Comparison of ENCODE assay signal across 10 cellular contexts in the genomic region with DNA sequence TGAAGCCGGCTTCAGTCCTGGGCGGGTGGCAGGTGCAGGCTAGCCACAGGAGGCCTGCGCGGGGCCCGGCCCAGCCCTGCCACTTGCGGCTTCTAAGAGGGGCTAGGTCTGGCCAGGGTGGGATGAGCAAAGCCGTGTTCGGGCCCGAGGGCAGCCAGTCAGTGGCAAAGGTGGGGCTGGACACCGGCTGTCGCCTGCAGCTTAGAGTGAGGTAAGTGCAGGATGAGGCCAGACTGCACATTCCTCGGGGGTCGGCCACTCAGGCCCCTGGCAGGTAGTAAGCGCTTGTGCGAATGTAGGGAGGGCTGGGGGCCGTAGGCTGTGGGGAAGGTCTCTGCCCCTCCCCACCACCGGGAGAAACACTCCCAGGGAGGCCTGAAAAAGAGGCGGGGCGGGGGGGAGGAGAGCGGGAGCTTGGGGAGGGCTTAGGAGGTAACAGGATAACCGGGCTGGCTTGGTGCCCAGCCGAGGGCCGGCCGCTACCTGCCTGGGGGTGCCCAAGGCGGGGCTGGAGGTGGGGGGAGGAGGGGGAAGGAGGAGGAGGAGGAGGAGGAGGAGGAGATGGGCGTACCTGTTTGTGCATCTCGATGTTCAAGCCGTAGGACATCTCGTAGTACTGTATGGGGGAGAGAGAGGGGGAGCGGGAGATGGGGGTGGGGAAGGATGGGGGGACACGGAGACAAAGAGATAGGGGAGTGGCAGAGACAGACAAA. TPM values are rescaled to one million over a fixed set of nuclear protein-coding genes. Genes with fewer than 3 reads are reported as not detected.
A peak's percentile ranks its signal among the peaks of the same experiment; 100 is the strongest.
DNase-seq lines count a peak whose midpoint lies in the region; ATAC-seq, FAIRE-seq and TF ChIP-seq lines count a peak whose summit lies in the region.
"Had no signal": no experiment of that assay in that cellular context is flagged by ENCODE, and none has a peak within 500 bp of the region (broad histone marks: within the 10 kb centered on the region; RNA-seq: fewer than 3 reads in every experiment).

No MANE protein-coding gene starts in this region.

- CTCF ChIA-PET in A549 (lab: Yijun Ruan, JAX): interaction anchor here (2.5 to 3.6 kb wide), 2 partner anchors 16 to 20 kb away, joined by 6 to 14 read pairs; no protein-coding TSS in a partner anchor

- POLR2A ChIA-PET in A549 (lab: Yijun Ruan, JAX): interaction anchor here (1.0 kb wide), 1 partner anchor 20 kb away, joined by 9 read pairs; no protein-coding TSS in a partner anchor

- no peak for TF ChIP-seq EP300 in A549 (IDR thresholded peaks at IDR 0.05)

- TF ChIP-seq POLR2A in A549 (IDR thresholded peaks at IDR 0.05; ENCODE audit: low read length): no peak
- TF ChIP-seq POLR2A in adrenal gland (IDR thresholded peaks at IDR 0.05): no peak

- intact Hi-C loops in adrenal gland (cut with DNase I): no loop called here

- H3K4me1 ChIP-seq in A549 (peaks cover 68% of the 10 kb centered on the region), adrenal gland (replicated peaks in 1 of 2) (peaks cover 41 to 59% of the 10 kb centered on the region in 2 donors), lung (ENCODE audit: control insufficient read depth in 2 of 2, insufficient read depth in 2 of 2, low read length in 2 of 2) (peaks cover 0 to 12% of the 10 kb centered on the region in 2 donors)

- TF ChIP-seq RAD21 in A549 (conservative IDR thresholded peaks at IDR 0.05 in 1 of 2, IDR thresholded peaks at IDR 0.05 in 1 of 2): no peak

- peak overlapping the region; percentile 95 for H3K4me2 ChIP-seq in A549

- peak; percentile 41 to 51; a peak in 5 of 6 replicates for ATAC-seq in A549
- ATAC-seq in lung (ENCODE audit: insufficient read depth, low FRiP score): no peak
- no peak for ATAC-seq in GM21529 (IDR thresholded peaks at IDR 0.05; ENCODE audit: unreplicated experiment)
- ATAC-seq: stimulated activated memory B cell treated with anti-CD40 and anti-IgM and Interleukin-4, amounts not matched to agents 10 μg/mL and 1 μg/mL and 100 μg/mL, for 72 hours had no signal

- H3K27me3 ChIP-seq in adrenal gland: no peaks in the 10 kb centered on the region
- H3K27me3 ChIP-seq in lung (ENCODE audit: control insufficient read depth, insufficient read depth): no peaks in the 10 kb centered on the region

- no peak for TF ChIP-seq CTCF in A549 (IDR thresholded peaks at IDR 0.05)
- no peak for TF ChIP-seq CTCF in adrenal gland (IDR thresholded peaks at IDR 0.05)
- TF ChIP-seq CTCF in lung (IDR thresholded peaks at IDR 0.05; ENCODE audit: control extremely low read depth, extremely low read depth): no peak
- TF ChIP-seq CTCF in GM10266 (IDR thresholded peaks at IDR 0.05; ENCODE audit: control insufficient read depth, insufficient read depth, low read depth, missing control alignments): no peak

- 37% methylated on average over 12 of the region's 31 CpGs for whole genome bisulfite sequencing in A549 (ENCODE audit: missing lambda C conversion rate)
- 31 to 70% (median 50%) methylated on average over 11 to 31 of the region's 31 CpGs for WGBS in adrenal gland, 4 donors
- 59 to 78% methylated on average over 29 to 31 of the region's 31 CpGs for WGBS in lung, 2 donors

- H3K36me3 ChIP-seq in adrenal gland (replicated peaks in 1 of 2): peaks cover 0 to 59% of the 10 kb centered on the region in 2 donors
- peaks cover 9 to 56% of the 10 kb centered on the region in 2 donors for H3K36me3 ChIP-seq in lung (ENCODE audit: control insufficient read depth in 2 of 2, insufficient read depth in 2 of 2, low read length in 2 of 2)

- no peak for FAIRE-seq in A549 (lab: Jason Lieb, UNC)

- H3K4me3 ChIP-seq in A549: peak overlapping the region; percentile 39
- H3K4me3 ChIP-seq in adrenal gland: no peak overlapping the region
- H3K4me3 ChIP-seq in lung: no peak overlapping the region

- H3K9me3 ChIP-seq in A549: no peaks in the 10 kb centered on the region
- H3K9me3 ChIP-seq in adrenal gland (replicated peaks in 1 of 3): no peaks in the 10 kb centered on the region
- H3K9me3 ChIP-seq in lung (ENCODE audit: control insufficient read depth in 2 of 2, insufficient read depth in 1 of 2, low read length in 1 of 2): no peaks in the 10 kb centered on the region

- H3K27ac ChIP-seq in A549: peak overlapping the region; percentile 88 to 96
- peak overlapping the region in 4 of 5 donors; percentile 53 to 97 (median 94) for H3K27ac ChIP-seq in adrenal gland
- peak overlapping the region in 1 of 2 donors; percentile 77 for H3K27ac ChIP-seq in lung (ENCODE audit: low read depth in 1 of 2, low read length in 1 of 2)

- DNase-seq in A549 (ENCODE audit: low read depth in 1 of 2, low spot score in 1 of 2): peak; percentile 37 to 78
- DNase-seq in NCI-H1417 (lab: John Stamatoyannopoulos, UW): peak; percentile 96 to 98 (median 97)
- peak in 2 of 7 donors; percentile 53 to 55 for DNase-seq in adrenal gland
- DNase-seq in lung (ENCODE audit: low spot score): peak; percentile 72
- no peak for DNase-seq in GM10266 (ENCODE audit: extremely low spot score)
- DNase-seq in activated CD4-positive, CD25-positive, alpha-beta regulatory T cell (lab: John Stamatoyannopoulos, UW): no peak
- DNase-seq in activated T-cell treated with anti-CD3 and anti-CD28 coated beads, Interleukin-2, amount 50 U/mL, for 1 hour: no peak

TF ChIP-seq in A549, 52 proteins besides CTCF, POLR2A, EP300 and RAD21:
- TF ChIP-seq, protein P1, sequence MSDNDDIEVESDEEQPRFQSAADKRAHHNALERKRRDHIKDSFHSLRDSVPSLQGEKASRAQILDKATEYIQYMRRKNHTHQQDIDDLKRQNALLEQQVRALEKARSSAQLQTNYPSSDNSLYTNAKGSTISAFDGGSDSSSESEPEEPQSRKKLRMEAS (IDR thresholded peaks at IDR 0.05): 0 out of 2 replicates have a peak, but pooled peaks have one; percentile 12
- no peak for TF ChIP-seq MAFK (IDR thresholded peaks at IDR 0.05; ENCODE audit: partially characterized antibody)
- no peak for TF ChIP-seq CHD2 (IDR thresholded peaks at IDR 0.05; ENCODE audit: low read length, partially characterized antibody)
- TF ChIP-seq HDAC2 (IDR thresholded peaks at IDR 0.05): no peak
- no peak for TF ChIP-seq KDM1A (IDR thresholded peaks at IDR 0.05; ENCODE audit: low read depth)

RNA-seq across cellular contexts. Expression of a gene that starts 6.4 kb away (rescaled TPM):
- polyA plus RNA-seq in A549 (2011; rRNA removed) (171 and 183 TPM in 2 replicates), A549 (2017; fragmentation: RNase III; extraction: RNeasy Plus Mini Kit Qiagen cat#74134 plus additional on column Dnase treatment) (191 to 231 TPM (median 216 TPM) in 3 replicates), adrenal gland (1,000 to 10,000 TPM in 2 of 3 donors, 100 to 1,000 TPM in 1; 237 to 2,300 (median 1,557) TPM), lung (100 to 1,000 TPM; 352 to 797 TPM)
- polyA plus RNA-seq in A549 (2012; cell fraction: cytosol; rRNA removed): 223 and 303 TPM in 2 replicates
- 251 and 276 TPM in 2 replicates for polyA plus RNA-seq in A549 (2012; cell fraction: nucleus; rRNA removed)
- 235 and 240 TPM in 2 replicates for polyA minus RNA-seq in A549 (2011; rRNA and poly(A)+ RNA removed)
- total RNA-seq in adrenal gland (100 to 1,000 TPM; 428 to 968 (median 670) TPM), lung (100 to 1,000 TPM; 179 to 468 TPM)

RNA-seq across cellular contexts. Expression of a gene that starts 26.8 kb away (rescaled TPM):
- polyA plus RNA-seq in A549 (2011; rRNA removed): 2.1 and 2.7 TPM in 2 replicates
- polyA plus RNA-seq in A549 (2012; cell fraction: cytosol; rRNA removed): 1.8 and 2.9 TPM in 2 replicates
- polyA plus RNA-seq in A549 (2012; cell fraction: nucleus; rRNA removed): 8.3 and 9.3 TPM in 2 replicates
- 1.9 to 3.1 TPM (median 2.6 TPM) in 3 replicates for polyA plus RNA-seq in A549 (2017; fragmentation: RNase III; extraction: RNeasy Plus Mini Kit Qiagen cat#74134 plus additional on column Dnase treatment)
- 2.1 and 2.4 TPM in 2 replicates for polyA minus RNA-seq in A549 (2011; rRNA and poly(A)+ RNA removed)
- 100 to 1,000 TPM in 1 of 8 donors, 10 to 100 TPM in 7; 28.0 to 104 (median 57.2) TPM for total RNA-seq in adrenal gland
- 100 to 1,000 TPM in 1 of 3 donors, 10 to 100 TPM in 1, 1 to 10 TPM in 1; 8.4 to 106 (median 70.3) TPM for polyA plus RNA-seq in adrenal gland
- 10 to 100 TPM; 39.8 to 47.1 TPM for total RNA-seq in lung
- polyA plus RNA-seq in lung: 10 to 100 TPM; 30.8 to 38.7 TPM
- total RNA-seq: RPMI7951 had no signal

RNA-seq across cellular contexts. Expression of a gene that starts 38.3 kb away (rescaled TPM):
- polyA plus RNA-seq in A549 (2011; rRNA removed) (5.5 and 8.6 TPM in 2 replicates), A549 (2017; fragmentation: RNase III; extraction: RNeasy Plus Mini Kit Qiagen cat#74134 plus additional on column Dnase treatment) (29.0 to 32.8 TPM (median 30.5 TPM) in 3 replicates), adrenal gland (10 to 100 TPM; 20.6 to 38.3 (median 35.6) TPM), lung (10 to 100 TPM; 36.8 to 37.1 TPM)
- polyA plus RNA-seq in A549 (2012; cell fraction: cytosol; rRNA removed): 24.3 and 29.2 TPM in 2 replicates
- 26.9 and 28.9 TPM in 2 replicates for polyA plus RNA-seq in A549 (2012; cell fraction: nucleus; rRNA removed)
- 6.7 and 19.2 TPM in 2 replicates for polyA minus RNA-seq in A549 (2011; rRNA and poly(A)+ RNA removed)
- total RNA-seq in adrenal gland (10 to 100 TPM; 53.1 to 84.3 (median 64.4) TPM), lung (10 to 100 TPM; 39.4 to 80.9 TPM)

Comparison
In these comparisons a context has a peak if more than half of its experiments do, and no peak if none do; other contexts are left out.
1. ATAC-seq: peak in A549 (2 of 2); none in lung (single experiment) and GM21529 (single experiment).
2. DNase-seq: peak in A549 (2 of 2), NCI-H1417 (3 of 3) and lung (single experiment); none in GM10266 (single experiment), activated CD4-positive, CD25-positive, alpha-beta regulatory T cell (0 of 4) and activated T-cell treated with anti-CD3 and anti-CD28 coated beads, Interleukin-2, amount 50 U/mL, for 1 hour (single experiment).